ENCODE assay signal across 26 cellular contexts in genomic region chr2:102795641-102796040, GRCh38.
"Had no signal": no experiment of that assay in that cellular context is flagged by ENCODE, and none has a peak within 500 bp of the region (broad histone marks: within the 10 kb centered on the region; RNA-seq: fewer than 3 reads in every experiment).

No MANE protein-coding gene starts in this region.

- H3K9me3 ChIP-seq: MG63 had no signal

- H3K27me3 ChIP-seq: brain microvascular endothelial cell, cardiac muscle cell, MG63, Peyer's patch had no signal

- H3K4me1 ChIP-seq: Peyer's patch had no signal

- H3K27ac ChIP-seq: brain microvascular endothelial cell, cardiac muscle cell, Peyer's patch, RWPE1, SK-N-MC, WERI-Rb-1 had no signal

- DNase-seq: activated CD4-positive, alpha-beta memory T cell treated with anti-CD3 and anti-CD28 coated beads, Interleukin-2, amount 10 ng/mL, durations not matched to agents 7 days and 5 days; activated CD4-positive, alpha-beta T cell treated with anti-CD3 and anti-CD28 coated beads for 36 hours; activated CD4-positive, alpha-beta T cell treated with anti-CD3 and anti-CD28 coated beads, Interleukin-2, amount 50 U/mL, for 1 hour; activated gamma-delta T cell treated with Interleukin-2 at 50 U/mL for 16 hours; activated naive CD4-positive, alpha-beta T cell treated with anti-CD3 and anti-CD28 coated beads, Interleukin-2, amount 10 ng/mL, durations not matched to agents 7 days and 5 days; activated naive CD8-positive, alpha-beta T cell treated with anti-CD3 and anti-CD28 coated beads for 36 hours; activated T-cell treated with anti-CD3 and anti-CD28 coated beads for 4 hours; activated T-cell treated with anti-CD3 and anti-CD28 coated beads, Interleukin-2, amount 50 U/mL, for 72 hours; brain microvascular endothelial cell; MG63; MV-4-11; NCI-H1105; NCI-H1436; NCI-H1694 treated with DMSO at 0.1 percent for 48 hours; NCI-H2029 treated with DMSO at 0.1 percent for 48 hours; NCI-H510A; NCI-H69; NK-92 treated with Interleukin-12 subunit alpha and Interleukin-12 subunit beta, amount 100 ng/mL, for 24 hours; OCI-M1; Peyer's patch; SHP77 treated with DMSO at 0.1 percent for 48 hours; T-cell; WERI-Rb-1 had no signal

- ATAC-seq: activated CD4-positive, alpha-beta T cell treated with anti-CD3 and anti-CD28 coated beads for 36 hours; activated T-cell treated with anti-CD3 and anti-CD28 coated beads, Interleukin-2, amount 50 U/mL, for 72 hours; T-cell had no signal

- H3K36me3 ChIP-seq: brain microvascular endothelial cell, cardiac muscle cell, MG63, Peyer's patch, WERI-Rb-1 had no signal

- H3K4me3 ChIP-seq: cardiac muscle cell, MG63, Peyer's patch, SK-N-MC had no signal
